19 cellular contexts compared by ENCODE assay signal in genomic region chr6:125983246-125983945, GRCh38. TPM values are rescaled to one million over a fixed set of nuclear protein-coding genes. Genes with fewer than 3 reads are reported as not detected.
DNase-seq lines count a peak whose midpoint lies in the region; ATAC-seq, FAIRE-seq and TF ChIP-seq lines count a peak whose summit lies in the region.
"Had no signal": no experiment of that assay in that cellular context is flagged by ENCODE, and none has a peak within 500 bp of the region (broad histone marks: within the 10 kb centered on the region; RNA-seq: fewer than 3 reads in every experiment).

No MANE protein-coding gene starts in this region.

- TF ChIP-seq POLR2A in H54 (IDR thresholded peaks at IDR 0.05; ENCODE audit: low read depth, low read length) (no peak), vagina (IDR thresholded peaks at IDR 0.05) (no peak)

- peaks cover 24% of the 10 kb centered on the region for H3K79me2 ChIP-seq in ACC112 (ENCODE audit: control insufficient read depth, insufficient read depth, low read length, unreplicated experiment)
- H3K79me2 ChIP-seq in astrocyte (ENCODE audit: insufficient read depth, low read length) = peaks cover 21% of the 10 kb centered on the region

- H2AFZ ChIP-seq in ACC112 (ENCODE audit: low read length, unreplicated experiment) (peak overlapping the region; percentile 59), astrocyte (ENCODE audit: low read depth, low read length) (no peak overlapping the region)

- DNase-seq in H54 (ENCODE audit: insufficient read length, low spot score) (no peak), astrocyte (ENCODE audit: low read depth) (peak; percentile 86), hepatic stellate cell (ENCODE audit: low spot score) (peak; percentile 37), vagina (ENCODE audit: extremely low spot score in 2 of 2) (no peak), MV-4-11 (lab: John Stamatoyannopoulos, UW) (no peak)
- DNase-seq: activated CD8-positive, alpha-beta T cell treated with anti-CD3 and anti-CD28 coated beads for 36 hours; activated effector memory CD4-positive, alpha-beta T cell treated with Interleukin-2 at 50 U/mL for 16 hours; NCI-H1436; NCI-H526 treated with DMSO at 0.1 percent for 48 hours; spleen; transverse colon had no signal

- H3K27me3 ChIP-seq in ACC112 (ENCODE audit: insufficient read depth, low read length) (no peaks in the 10 kb centered on the region), astrocyte (ENCODE audit: insufficient read depth, low read length) (no peaks in the 10 kb centered on the region), vagina (no peaks in the 10 kb centered on the region)
- H3K27me3 ChIP-seq: BLaER1, cardiac muscle cell, spleen, transverse colon had no signal

- H3K4me1 ChIP-seq in ACC112 (ENCODE audit: control insufficient read depth, insufficient read depth, low read length, unreplicated experiment) (peaks cover 32% of the 10 kb centered on the region), astrocyte (ENCODE audit: insufficient read depth, low read length) (peaks cover 26% of the 10 kb centered on the region), vagina (peaks cover 18% of the 10 kb centered on the region)

- ATAC-seq in HG03378 (IDR thresholded peaks at IDR 0.05; ENCODE audit: unreplicated experiment) (no peak), GM19035 (IDR thresholded peaks at IDR 0.05; ENCODE audit: unreplicated experiment) (no peak)
- ATAC-seq: activated CD8-positive, alpha-beta T cell treated with anti-CD3 and anti-CD28 coated beads for 36 hours had no signal

- no peaks in the 10 kb centered on the region for H3K36me3 ChIP-seq in ACC112 (ENCODE audit: insufficient read depth, low read length)
- H3K36me3 ChIP-seq in astrocyte (ENCODE audit: insufficient read depth, low read length) = no peaks in the 10 kb centered on the region
- H3K36me3 ChIP-seq in vagina = no peaks in the 10 kb centered on the region
- H3K36me3 ChIP-seq: cardiac muscle cell, transverse colon had no signal

- FAIRE-seq in H54 (lab: Jason Lieb, UNC) (peak; percentile 33), astrocyte (lab: Jason Lieb, UNC) (peak; percentile 72)
- FAIRE-seq: G401.6, GM18507 had no signal

- H3K4me1 Mint-ChIP-seq in astrocyte (ENCODE audit: low read depth, unreplicated experiment) = peaks cover 12% of the 10 kb centered on the region

- no peak overlapping the region for H3K4me3 Mint-ChIP-seq in astrocyte (ENCODE audit: unreplicated experiment)
- H3K4me3 Mint-ChIP-seq: activated CD8-positive, alpha-beta T cell treated with anti-CD3 and anti-CD28 coated beads for 36 hours had no signal

- H3K9ac ChIP-seq in astrocyte (ENCODE audit: low read length) = peak overlapping the region; percentile 26
- H3K9ac ChIP-seq: BLaER1 had no signal

- TF ChIP-seq CTCF in astrocyte (IDR thresholded peaks at IDR 0.05; ENCODE audit: insufficient read depth, low read depth, low read length) (no peak), vagina (IDR thresholded peaks at IDR 0.05) (no peak)

- H3K4me3 ChIP-seq in ACC112 (ENCODE audit: low read depth, low read length) (no peak overlapping the region), astrocyte (ENCODE audit: insufficient read depth, low read depth, low read length) (no peak overlapping the region), vagina (no peak overlapping the region)
- H3K4me3 ChIP-seq: BLaER1, cardiac muscle cell, spleen, transverse colon had no signal

- H3K9me3 Mint-ChIP-seq in astrocyte (ENCODE audit: unreplicated experiment) = no peaks in the 10 kb centered on the region
- H3K9me3 Mint-ChIP-seq: activated CD8-positive, alpha-beta T cell treated with anti-CD3 and anti-CD28 coated beads for 36 hours had no signal

- H3K27ac Mint-ChIP-seq in astrocyte (ENCODE audit: unreplicated experiment) = no peak overlapping the region
- H3K27ac Mint-ChIP-seq: activated CD8-positive, alpha-beta T cell treated with anti-CD3 and anti-CD28 coated beads for 36 hours had no signal

- peaks cover 3% of the 10 kb centered on the region for H4K20me1 ChIP-seq in astrocyte (ENCODE audit: insufficient read depth, low read length)
- H4K20me1 ChIP-seq: BLaER1 had no signal

- intact Hi-C loops in vagina (cut with DNase I) = no loop called here

- H3K9me3 ChIP-seq in astrocyte (ENCODE audit: insufficient read depth, low read depth, low read length) = no peaks in the 10 kb centered on the region
- no peaks in the 10 kb centered on the region for H3K9me3 ChIP-seq in vagina
- H3K9me3 ChIP-seq: BLaER1, neutrophil, spleen, transverse colon had no signal

- H3K27me3 Mint-ChIP-seq in astrocyte (ENCODE audit: low read depth, unreplicated experiment) = no peaks in the 10 kb centered on the region
- H3K27me3 Mint-ChIP-seq: activated CD8-positive, alpha-beta T cell treated with anti-CD3 and anti-CD28 coated beads for 36 hours had no signal

- H3K27ac ChIP-seq in ACC112 (ENCODE audit: low read depth, low read length) (peak overlapping the region; percentile 50), astrocyte (ENCODE audit: low read depth, low read length) (peak overlapping the region; percentile 59), vagina (no peak overlapping the region)
- H3K27ac ChIP-seq: BLaER1, cardiac muscle cell, neutrophil, spleen, transverse colon had no signal

- H3K36me3 Mint-ChIP-seq in astrocyte (ENCODE audit: low read depth, unreplicated experiment) = no peaks in the 10 kb centered on the region

- peak overlapping the region; percentile 70 for H3K4me2 ChIP-seq in astrocyte (ENCODE audit: low read length)
- H3K4me2 ChIP-seq: BLaER1 had no signal

RNA-seq across cellular contexts. Expression of gene TRMT11, which starts 2.9 kb away (rescaled TPM):
- total RNA-seq in astrocyte (17.0 and 18.2 TPM in 2 replicates), vagina (28.0 TPM)

RNA-seq across cellular contexts. Expression of gene HINT3, which starts 26.8 kb away (rescaled TPM):
- total RNA-seq in astrocyte = 11.8 and 12.2 TPM in 2 replicates
- 18.4 TPM for total RNA-seq in vagina

Comparison
In these comparisons a context has a peak if more than half of its experiments do, and no peak if none do; other contexts are left out.
1. DNase-seq: peak in astrocyte (single experiment) and hepatic stellate cell (single experiment); none in H54 (single experiment), vagina (0 of 2) and MV-4-11 (single experiment).